Comparison of ENCODE assay signal across 19 cellular contexts in genomic region chr5:5037674-5038073, GRCh38.
DNase-seq lines count a peak whose midpoint lies in the region; ATAC-seq and TF ChIP-seq lines count a peak whose summit lies in the region.
"Had no signal": no experiment of that assay in that cellular context is flagged by ENCODE, and none has a peak within 500 bp of the region (broad histone marks: within the 10 kb centered on the region; RNA-seq: fewer than 3 reads in every experiment).

No MANE protein-coding gene starts in this region.

- H3K4me2 ChIP-seq in GM23338: no peak overlapping the region

- H2AFZ ChIP-seq in GM23338: no peak overlapping the region

- H3K79me2 ChIP-seq in GM23338 (replicated peaks; ENCODE audit: insufficient read depth): no peaks in the 10 kb centered on the region

- no peaks in the 10 kb centered on the region for H3K4me1 ChIP-seq in GM23338 (ENCODE audit: insufficient read depth)

- H4K20me1 ChIP-seq in GM23338 (replicated peaks; ENCODE audit: insufficient read depth): no peaks in the 10 kb centered on the region

- H3K9me3 Mint-ChIP-seq in GM23338: no peaks in the 10 kb centered on the region

- DNase-seq in GM23338 (ENCODE audit: low spot score): no peak
- DNase-seq in NCI-H82 (lab: John Stamatoyannopoulos, UW): no peak
- no peak for DNase-seq in NCI-H2107 (lab: John Stamatoyannopoulos, UW)
- DNase-seq: ACHN; C1 segment of cervical spinal cord; CD8-positive, alpha-beta memory T cell; GOT3; KBM-7; NCI-H1417; NCI-H187; NCI-H2227 treated with DMSO at 0.1 percent for 48 hours; NCI-H510A treated with DMSO at 0.1 percent for 48 hours; NCI-H774 had no signal

- H3F3A ChIP-seq in GM23338 (replicated peaks; ENCODE audit: low read depth): no peaks in the 10 kb centered on the region

- TF ChIP-seq CTCF in GM23338 (conservative IDR thresholded peaks at IDR 0.05; ENCODE audit: low read depth in 2 of 2): no peak

- H3K27ac ChIP-seq in GM23338 (ENCODE audit: low read depth): no peak overlapping the region

- H3K9me2 ChIP-seq in GM23338 (ENCODE audit: insufficient read depth): peaks cover 7% of the 10 kb centered on the region; the same call in 1 of the 2 replicates

- ATAC-seq in GM18519 (IDR thresholded peaks at IDR 0.05; ENCODE audit: low FRiP score, unreplicated experiment): peak; percentile 40
- peak; percentile 64 for ATAC-seq in HG02610 (IDR thresholded peaks at IDR 0.05; ENCODE audit: unreplicated experiment)
- ATAC-seq in HG03442 (IDR thresholded peaks at IDR 0.05; ENCODE audit: unreplicated experiment): peak; percentile 64
- no peak for ATAC-seq in GM23338
- ATAC-seq in HG02571 (IDR thresholded peaks at IDR 0.05; ENCODE audit: unreplicated experiment): no peak
- ATAC-seq: HepG2 had no signal

- no peaks in the 10 kb centered on the region for H3K4me1 Mint-ChIP-seq in GM23338
- H3K4me1 Mint-ChIP-seq: CD8-positive, alpha-beta memory T cell had no signal

- H3K27me3 Mint-ChIP-seq in GM23338 (ENCODE audit: insufficient read depth, low read depth, poor library complexity): peaks cover 2% of the 10 kb centered on the region

- no peaks in the 10 kb centered on the region; the same call in 2 of the 3 replicates for H3K36me3 Mint-ChIP-seq in GM23338 (ENCODE audit: low read depth)
- H3K36me3 Mint-ChIP-seq: CD8-positive, alpha-beta memory T cell had no signal

- H3K36me3 ChIP-seq in GM23338 (ENCODE audit: insufficient read depth): 0 out of 2 replicates have a peak, but pooled peaks cover 6% of the 10 kb centered on the region

- H3K27ac Mint-ChIP-seq in GM23338: no peak overlapping the region
- H3K27ac Mint-ChIP-seq: T-helper 1 cell treated with Interleukin-12 subunit alpha and Interleukin-12 subunit beta and Interleukin-4 antibody, amounts not matched to agents 30 μg/mL and 1 μg/mL, for 36 hours had no signal

- H3K4me3 ChIP-seq in GM23338: no peak overlapping the region

- no peaks in the 10 kb centered on the region for H3K27me3 ChIP-seq in GM23338 (ENCODE audit: insufficient read depth)

- no peak overlapping the region for H3K4me3 Mint-ChIP-seq in GM23338
- H3K4me3 Mint-ChIP-seq: CD8-positive, alpha-beta memory T cell; T-helper 1 cell treated with Interleukin-12 subunit alpha and Interleukin-12 subunit beta and Interleukin-4 antibody, amounts not matched to agents 30 μg/mL and 1 μg/mL, for 36 hours had no signal

TF ChIP-seq in GM23338, 12 proteins besides CTCF, POLR2A, EP300 and RAD21:
- TF ChIP-seq JUNB (IDR thresholded peaks at IDR 0.05; ENCODE audit: unreplicated experiment): no peak
- no peak for TF ChIP-seq STAT1 (IDR thresholded peaks at IDR 0.05; ENCODE audit: unreplicated experiment)
- no peak for TF ChIP-seq CREB1 (CRISPR knock-in tag; IDR thresholded peaks at IDR 0.05; ENCODE audit: low read depth)
- TF ChIP-seq EZH2phosphoT487 (IDR thresholded peaks at IDR 0.05; ENCODE audit: unreplicated experiment): no peak
- TF ChIP-seq ZNF331 (CRISPR knock-in tag; IDR thresholded peaks at IDR 0.05; ENCODE audit: low read depth): no peak
- no peak for TF ChIP-seq POLR2AphosphoS5 (IDR thresholded peaks at IDR 0.05; ENCODE audit: low read depth)
- no peak for TF ChIP-seq NANOG (IDR thresholded peaks at IDR 0.05; ENCODE audit: borderline replicate concordance)
- TF ChIP-seq ETS1 (IDR thresholded peaks at IDR 0.05): no peak
- TF ChIP-seq ZNF114 (CRISPR knock-in tag; IDR thresholded peaks at IDR 0.05): no peak
- no peak for TF ChIP-seq REST (IDR thresholded peaks at IDR 0.05; ENCODE audit: unreplicated experiment)
- no peak for TF ChIP-seq EZH2 (IDR thresholded peaks at IDR 0.05; ENCODE audit: low read depth, unreplicated experiment)
- TF ChIP-seq ZNF462 (CRISPR knock-in tag; IDR thresholded peaks at IDR 0.05): no peak
TF ChIP-seq in GM23338: peak in this region for 0.

Comparison
In these comparisons a context has a peak if more than half of its experiments do, and no peak if none do; other contexts are left out.
1. ATAC-seq: peak in GM18519 (single experiment), HG02610 (single experiment) and HG03442 (single experiment); none in GM23338 (single experiment) and HG02571 (single experiment).